ENCODE assay signal across 1 cellular context in the genomic region with DNA sequence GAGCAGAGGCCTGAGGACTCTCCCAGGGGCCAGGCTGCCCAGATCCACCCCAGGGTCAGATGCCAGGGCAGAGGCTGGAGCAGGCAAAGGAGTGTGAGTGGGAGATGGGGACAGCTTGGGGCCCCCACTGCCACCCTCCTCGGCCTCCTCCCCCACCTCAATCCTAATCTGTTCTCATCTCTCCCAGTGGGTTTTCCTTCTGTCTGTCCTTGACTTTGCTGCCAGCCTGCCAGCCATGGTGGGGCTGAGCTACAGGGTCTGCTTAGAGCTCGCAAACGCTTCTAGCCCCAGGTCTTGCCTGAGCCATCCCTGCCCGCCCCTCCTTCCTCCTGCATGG.
TF ChIP-seq lines count a peak whose summit lies in the region.

No MANE protein-coding gene starts in this region.

TF ChIP-seq in IMR-90, 13 proteins besides CTCF, POLR2A, EP300 and RAD21:
- TF ChIP-seq RFX5 (IDR thresholded peaks at IDR 0.05; ENCODE audit: low read depth, low read length) (no peak), ELK1 (IDR thresholded peaks at IDR 0.05; ENCODE audit: borderline replicate concordance, low read depth, low read length) (no peak), MAZ (IDR thresholded peaks at IDR 0.05; ENCODE audit: borderline replicate concordance, low read depth, low read length) (no peak), BHLHE40 (IDR thresholded peaks at IDR 0.05; ENCODE audit: low read depth, low read length) (no peak), NFE2L2 (IDR thresholded peaks at IDR 0.05; ENCODE audit: low read depth, low read length) (no peak), CHD1 (IDR thresholded peaks at IDR 0.05; ENCODE audit: low read depth, low read length) (no peak), FOS (IDR thresholded peaks at IDR 0.05; ENCODE audit: low read depth, low read length) (no peak), MAFK (IDR thresholded peaks at IDR 0.05; ENCODE audit: low read depth, low read length) (no peak), MXI1 (IDR thresholded peaks at IDR 0.05; ENCODE audit: borderline replicate concordance, low read depth, low read length) (no peak), SMC3 (IDR thresholded peaks at IDR 0.05; ENCODE audit: low read depth, low read length) (no peak), CEBPB (IDR thresholded peaks at IDR 0.05; ENCODE audit: low read depth, low read length) (no peak), RCOR1 (IDR thresholded peaks at IDR 0.05; ENCODE audit: insufficient replicate concordance, low read length) (no peak), USF2 (IDR thresholded peaks at IDR 0.05; ENCODE audit: low read depth, low read length) (no peak)
TF ChIP-seq in IMR-90: peak in this region for 0.
